ENCODE assay signal across 10 cellular contexts in the genomic region with DNA sequence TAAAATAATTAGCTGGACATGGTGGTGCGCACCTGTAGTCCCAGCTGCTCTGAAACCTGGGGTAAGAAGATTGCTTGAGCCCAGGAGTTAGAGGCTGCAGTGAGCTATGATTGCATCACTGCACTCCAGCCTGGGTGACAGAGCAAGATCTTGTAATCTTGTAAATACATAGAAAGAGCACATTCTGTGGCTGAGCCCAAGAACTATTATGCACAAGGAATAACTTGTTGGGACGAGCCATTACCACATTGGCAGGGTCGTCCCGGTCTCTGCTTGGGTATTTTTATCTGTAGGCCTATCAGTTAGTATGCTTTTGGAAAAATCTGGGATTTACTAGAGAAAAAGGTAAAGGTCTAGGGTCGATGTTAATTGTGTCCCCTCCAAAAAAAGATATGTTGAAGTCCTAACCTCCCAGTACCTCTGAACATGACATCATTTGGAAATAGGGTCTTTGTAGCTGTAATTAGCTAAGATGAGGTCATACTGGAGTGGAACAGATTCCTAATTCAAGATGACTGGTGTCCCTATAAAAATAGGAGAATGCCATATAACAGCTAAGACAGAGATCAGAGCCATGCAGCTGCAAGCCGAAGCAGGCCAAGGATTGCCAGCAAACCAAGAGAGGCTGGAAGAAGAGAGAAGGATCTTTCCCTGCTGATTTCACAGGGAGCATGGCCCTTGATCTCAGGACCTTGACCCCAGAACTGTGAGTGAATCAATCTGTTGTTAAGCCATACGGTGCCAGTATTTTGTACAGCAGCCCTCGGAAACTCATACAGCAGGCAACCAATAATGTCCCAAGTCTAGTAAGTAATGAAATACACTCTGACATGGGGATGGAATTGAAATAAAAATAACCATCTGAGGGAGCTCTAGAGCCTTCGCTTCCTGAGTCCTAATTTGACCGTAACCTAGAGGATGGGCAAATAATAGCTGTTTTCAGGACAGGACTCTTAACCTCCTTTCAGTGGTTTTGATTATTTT. TPM values are rescaled to one million over a fixed set of nuclear protein-coding genes. Genes with fewer than 3 reads are reported as not detected.
DNase-seq lines count a peak whose midpoint lies in the region; ATAC-seq, FAIRE-seq and TF ChIP-seq lines count a peak whose summit lies in the region.
"Had no signal": no experiment of that assay in that cellular context is flagged by ENCODE, and none has a peak within 500 bp of the region (broad histone marks: within the 10 kb centered on the region; RNA-seq: fewer than 3 reads in every experiment).

No MANE protein-coding gene starts in this region.

- WGBS in GM12878 (ENCODE audit: insufficient coverage, insufficient replicate concordance, low lambda C conversion rate, missing lambda C conversion rate) = 70% methylated on average over 10 of the region's 10 CpGs
- WGBS in liver = 40% methylated on average over 10 of the region's 10 CpGs

- intact Hi-C loops in GM12878 (cut with micrococcal nuclease; ENCODE audit: unreplicated experiment) = no loop called here

- CTCF ChIA-PET in GM12878 (lab: Yijun Ruan, JAX) = interaction anchor here (0.6 to 1.1 kb wide), 5 partner anchors 13 to 322 kb away, joined by 3 to 4 read pairs (median 3); no protein-coding TSS in a partner anchor

- POLR2A ChIA-PET in GM12878 (lab: Charles Lee) = interaction anchor here (0.5 kb wide), 1 partner anchor 8 kb away, joined by 6 read pairs; no protein-coding TSS in a partner anchor

- FAIRE-seq in GM12878 (lab: Jason Lieb, UNC) = no peak

- H2AFZ ChIP-seq in GM12878 (ENCODE audit: control insufficient read depth, low read depth, low read length) = no peak overlapping the region

- H3K4me1 ChIP-seq in GM12878 (ENCODE audit: control insufficient read depth, insufficient read depth, low read length) (peaks cover 5% of the 10 kb centered on the region), liver (ENCODE audit: control insufficient read depth in 4 of 4, insufficient read depth in 4 of 4, low read length in 3 of 4) (peaks cover 5 to 28% (median 23%) of the 10 kb centered on the region in 4 donors)
- H3K4me1 ChIP-seq: psoas muscle had no signal

- no peaks in the 10 kb centered on the region for H3K79me2 ChIP-seq in GM12878 (ENCODE audit: control insufficient read depth, insufficient read depth, low read length)

- H3K4me2 ChIP-seq in GM12878 (ENCODE audit: control insufficient read depth, insufficient read depth) = no peak overlapping the region

- peak; percentile 22; the same call in 1 of the 2 replicates for TF ChIP-seq RAD21 in GM12878 (IDR thresholded peaks at IDR 0.05; ENCODE audit: insufficient read depth, low read depth, low read length)
- peak; percentile 81 to 86 for TF ChIP-seq RAD21 in liver (IDR thresholded peaks at IDR 0.05)

- H3K27ac ChIP-seq in GM12878 (ENCODE audit: control insufficient read depth, insufficient read depth) (no peak overlapping the region), liver (ENCODE audit: low read depth in 1 of 2, low read length in 2 of 2) (peak overlapping the region; percentile 82 to 88)
- H3K27ac ChIP-seq: psoas muscle had no signal

- no peaks in the 10 kb centered on the region for H4K20me1 ChIP-seq in GM12878 (ENCODE audit: control insufficient read depth, insufficient read depth)

- DNase-seq in AG20443 (ENCODE audit: low spot score) (peak; percentile 32), HT1080 (ENCODE audit: low read depth) (peak; percentile 17), GM12878 (ENCODE audit: low read depth, low spot score) (no peak), NCI-H526 treated with DMSO at 0.1 percent for 48 hours (lab: John Stamatoyannopoulos, UW) (no peak), NCI-H524 treated with DMSO at 0.1 percent for 48 hours (lab: John Stamatoyannopoulos, UW) (no peak)
- DNase-seq: NCI-H2171, psoas muscle had no signal

- RAD21 ChIA-PET in GM12878 (lab: Charles Lee; ENCODE audit: unreplicated experiment) = no interaction called here

- H3K36me3 ChIP-seq in GM12878 (ENCODE audit: control insufficient read depth in 2 of 2, insufficient read depth in 2 of 2, low read length in 1 of 2) = no peaks in the 10 kb centered on the region
- H3K36me3 ChIP-seq in liver (ENCODE audit: control insufficient read depth in 4 of 4, insufficient read depth in 3 of 4, low read depth in 1 of 4, low read length in 3 of 4) = no peaks in the 10 kb centered on the region

- BruUV-seq in GM12878 (replicated peaks; lab: Mats Ljungman, UMichigan) = no TSS peak

- no peak for TF ChIP-seq POLR2A in GM12878 (IDR thresholded peaks at IDR 0.05; ENCODE audit: low read depth, low read length)
- no peak for TF ChIP-seq POLR2A in GM18505 (IDR thresholded peaks at IDR 0.05; ENCODE audit: borderline replicate concordance, extremely low read depth, insufficient read depth, insufficient read length)

- ATAC-seq in GM12878 (peak; percentile 61), GM19328 (IDR thresholded peaks at IDR 0.05; ENCODE audit: unreplicated experiment) (no peak), GM18505 (IDR thresholded peaks at IDR 0.05; ENCODE audit: unreplicated experiment) (no peak)
- ATAC-seq: psoas muscle had no signal

- no peak overlapping the region for H3K9ac ChIP-seq in GM12878 (ENCODE audit: control insufficient read depth, insufficient read depth, low read length)
- peak overlapping the region; percentile 56 to 79 for H3K9ac ChIP-seq in liver (ENCODE audit: low read depth in 1 of 2, low read length in 2 of 2)

- no peaks in the 10 kb centered on the region for H3K9me3 ChIP-seq in GM12878 (replicated peaks; ENCODE audit: control insufficient read depth, insufficient read depth, low read length)
- no peaks in the 10 kb centered on the region for H3K9me3 ChIP-seq in liver (ENCODE audit: control insufficient read depth in 4 of 4, low read length in 3 of 4)
- H3K9me3 ChIP-seq: psoas muscle had no signal

- H3K4me3 ChIP-seq in GM12878 (no peak overlapping the region), liver (ENCODE audit: low read depth in 1 of 3, low read length in 3 of 3) (peak overlapping the region in 1 of 3 donors; percentile 9)
- H3K4me3 ChIP-seq: psoas muscle had no signal

- no peaks in the 10 kb centered on the region for H3K27me3 ChIP-seq in GM12878 (replicated peaks in 1 of 2; ENCODE audit: control insufficient read depth in 2 of 2, insufficient read depth in 2 of 2, low read length in 1 of 2)
- H3K27me3 ChIP-seq in liver (ENCODE audit: control insufficient read depth in 4 of 4, insufficient read depth in 4 of 4, low read length in 3 of 4) = no peaks in the 10 kb centered on the region

- SMC1A ChIA-PET in GM12878 (lab: Charles Lee; ENCODE audit: uncharacterized antibody, unreplicated experiment) = interaction anchor here (0.6 to 0.9 kb wide), 2 partner anchors 34 to 308 kb away, joined by 3 read pairs; no protein-coding TSS in a partner anchor

- no peak for TF ChIP-seq EP300 in GM12878 (IDR thresholded peaks at IDR 0.05; ENCODE audit: borderline replicate concordance in 1 of 2, control insufficient read depth in 1 of 2, low read depth in 2 of 2, low read length in 2 of 2)

- TF ChIP-seq CTCF in GM12878 (IDR thresholded peaks at IDR 0.05 in 2 of 3, conservative IDR thresholded peaks at IDR 0.05 in 1 of 3; ENCODE audit: control insufficient read depth in 2 of 3, extremely low read depth in 1 of 3, insufficient read depth in 1 of 3, low read depth in 3 of 3, low read length in 3 of 3) (peak; percentile 17 to 30 (median 25); a peak in 3 of 6 replicates), liver (IDR thresholded peaks at IDR 0.05; ENCODE audit: low read depth, low read length, missing input control) (peak; percentile 58)

- in situ Hi-C loops in GM12878 (cut with MboI) = no loop called here

TF ChIP-seq in GM12878, 131 proteins besides CTCF, POLR2A, EP300 and RAD21 (continues in another document):
- no peak for TF ChIP-seq SIX5 (IDR thresholded peaks at IDR 0.05; ENCODE audit: low read depth, low read length, severe bottlenecking)
- TF ChIP-seq SPI1 (IDR thresholded peaks at IDR 0.05; ENCODE audit: borderline replicate concordance, insufficient read depth, low read depth, low read length) = no peak

TF ChIP-seq in liver, 16 proteins besides CTCF, POLR2A, EP300 and RAD21 (continues in another document):
- TF ChIP-seq RXRA (IDR thresholded peaks at IDR 0.05) (peak; percentile 76 to 89), YY1 (IDR thresholded peaks at IDR 0.05) (no peak), FOXA2 (IDR thresholded peaks at IDR 0.05) (peak; percentile 32), HNF4G (IDR thresholded peaks at IDR 0.05) (peak; percentile 72), FOXA1 (IDR thresholded peaks at IDR 0.05) (peak; percentile 22), EGR1 (IDR thresholded peaks at IDR 0.05; ENCODE audit: low read depth in 2 of 2) (no peak), GABPA (IDR thresholded peaks at IDR 0.05 in 1 of 2, conservative IDR thresholded peaks at IDR 0.05 in 1 of 2) (no peak), HNF4A (conservative IDR thresholded peaks at IDR 0.05) (peak; percentile 91 to 95), TAF1 (conservative IDR thresholded peaks at IDR 0.05) (no peak)
- TF ChIP-seq, protein P1, sequence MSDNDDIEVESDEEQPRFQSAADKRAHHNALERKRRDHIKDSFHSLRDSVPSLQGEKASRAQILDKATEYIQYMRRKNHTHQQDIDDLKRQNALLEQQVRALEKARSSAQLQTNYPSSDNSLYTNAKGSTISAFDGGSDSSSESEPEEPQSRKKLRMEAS (IDR thresholded peaks at IDR 0.05) = peak; percentile 35

RNA-seq across cellular contexts. Expression of a gene that starts 28.3 kb away (rescaled TPM):
- 0.70 and 0.95 TPM in 2 replicates for total RNA-seq in HT1080 (2014; rRNA removed; shearing (Covaris generic))
- 2.8 and 2.9 TPM in 2 replicates for polyA plus RNA-seq in HT1080 (2015; cell fraction: cytosol; rRNA removed)
- 3.1 and 3.7 TPM in 2 replicates for polyA plus RNA-seq in HT1080 (2015; cell fraction: nucleus; rRNA removed)
- 7.6 and 14.3 TPM in 2 replicates for total RNA-seq in GM12878 (2013; cell fraction: nucleolus; rRNA removed)
- 4.5 and 5.7 TPM in 2 replicates for total RNA-seq in GM12878 (2014; rRNA removed)
- 6.4 and 8.3 TPM in 2 replicates for total RNA-seq in GM12878 (2014; rRNA removed; fragmentation: Illumina TruSeq; extraction: Trizol)
- 4.7 and 8.7 TPM in 2 replicates for total RNA-seq in GM12878 (2021)
- polyA plus RNA-seq in GM12878 (2011; ENCODE audit: low read depth) = 7.0 TPM
- polyA plus RNA-seq in GM12878 (2011; rRNA removed) = 11.4 and 14.7 TPM in 2 replicates
- 5.6 and 6.0 TPM in 2 replicates for polyA plus RNA-seq in GM12878 (2011; cell fraction: cytosol; rRNA removed)
- 10.9 and 17.0 TPM in 2 replicates for polyA plus RNA-seq in GM12878 (2011; cell fraction: nucleus; rRNA removed)
- polyA plus RNA-seq in GM12878 (2012) = 9.9 and 10.2 TPM in 2 replicates
- polyA plus RNA-seq in GM12878 (2014; fragmentation: Illumina TruSeq; extraction: Trizol) = 8.2 and 10.7 TPM in 2 replicates
- 1 to 10 TPM; 3.8 to 5.8 TPM for polyA plus RNA-seq in GM12878 (2014; fragmentation: Nextera tagmentation; extraction: Ambion mirVana)
- polyA plus RNA-seq in GM12878 (2014; rRNA removed) = 5.0 and 9.8 TPM in 2 replicates
- 1 to 10 TPM; 5.3 to 7.1 TPM for polyA plus RNA-seq in GM12878 (2016; fragmentation: Nextera tagmentation; extraction: Ambion mirVana)
- 3.7 and 6.9 TPM in 2 replicates for polyA minus RNA-seq in GM12878 (2011; rRNA and poly(A)+ RNA removed)
- polyA minus RNA-seq in GM12878 (2011; cell fraction: cytosol; rRNA and poly(A)+ RNA removed) = 2.3 TPM in 1 of 2 replicates, not detected in the other
- 6.1 and 7.0 TPM in 2 replicates for polyA minus RNA-seq in GM12878 (2011; cell fraction: nucleus; rRNA and poly(A)+ RNA removed)
- 10 to 100 TPM in 1 of 2 donors, 1 to 10 TPM in 1; 8.2 to 19.5 TPM for total RNA-seq in liver
- 10 to 100 TPM; 22.2 to 31.1 TPM for polyA plus RNA-seq in liver

Comparison
In these comparisons a context has a peak if more than half of its experiments do, and no peak if none do; other contexts are left out.
1. DNase-seq: peak in AG20443 (single experiment) and HT1080 (single experiment); none in GM12878 (single experiment), NCI-H526 treated with DMSO at 0.1 percent for 48 hours (single experiment) and NCI-H524 treated with DMSO at 0.1 percent for 48 hours (single experiment).